Comparison of ENCODE assay signal across 22 cellular contexts in the genomic region with DNA sequence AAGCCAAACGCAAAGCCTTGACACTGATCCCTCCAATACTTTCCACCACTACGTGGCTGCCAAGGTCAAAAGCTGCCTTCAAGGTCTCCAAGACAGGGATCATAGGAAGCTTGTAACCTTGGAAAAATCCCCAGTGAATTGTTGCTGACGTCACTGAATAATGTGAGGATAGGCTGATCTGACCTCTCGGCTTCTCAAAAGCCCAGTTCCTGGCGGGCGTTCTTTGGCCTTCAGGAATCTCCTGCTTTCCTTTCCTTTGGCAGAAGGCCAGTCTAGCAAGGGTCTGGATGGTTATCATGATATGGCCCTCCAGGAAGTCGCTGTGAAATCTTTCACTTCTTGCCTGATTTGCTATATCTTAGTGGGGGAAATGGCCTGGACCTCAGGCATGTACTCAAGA.
A peak's percentile ranks its signal among the peaks of the same experiment; 100 is the strongest.
DNase-seq lines count a peak whose midpoint lies in the region; ATAC-seq and TF ChIP-seq lines count a peak whose summit lies in the region.
"Had no signal": no experiment of that assay in that cellular context is flagged by ENCODE, and none has a peak within 500 bp of the region (broad histone marks: within the 10 kb centered on the region; RNA-seq: fewer than 3 reads in every experiment).

No MANE protein-coding gene starts in this region.

- peak overlapping the region in 1 of 2 experiments; percentile 71 for H3K18ac ChIP-seq in mesenchymal stem cell (ENCODE audit: low read depth in 1 of 2, low read length in 2 of 2)

- H3K4me3 Mint-ChIP-seq in CD4-positive, alpha-beta memory T cell: no peak overlapping the region
- H3K4me3 Mint-ChIP-seq: activated CD4-positive, alpha-beta T cell treated with anti-CD3 and anti-CD28 coated beads, Interleukin-2, amount 10 ng/mL, durations not matched to agents 24 days and 14 days; activated naive CD8-positive, alpha-beta T cell treated with anti-CD3 and anti-CD28 coated beads, Interleukin-2, amount 50 U/mL, for 24 hours; neural progenitor cell had no signal

- H3K4me1 Mint-ChIP-seq in CD4-positive, alpha-beta memory T cell: peaks cover 6 to 23% (median 13%) of the 10 kb centered on the region in 4 donors

- no peak for TF ChIP-seq EP300 in gastroesophageal sphincter (IDR thresholded peaks at IDR 0.05)

- ATAC-seq in gastroesophageal sphincter: no peak
- ATAC-seq: activated naive CD8-positive, alpha-beta T cell treated with anti-CD3 and anti-CD28 coated beads, Interleukin-2, amount 50 U/mL, for 24 hours; psoas muscle had no signal

- TF ChIP-seq CTCF in gastroesophageal sphincter (IDR thresholded peaks at IDR 0.05): no peak

- no peak overlapping the region for H2BK120ac ChIP-seq in mesenchymal stem cell (ENCODE audit: low read depth, low read length)

- H3K9me3 Mint-ChIP-seq in CD4-positive, alpha-beta memory T cell: peaks cover 0 to 2% (median 0%) of the 10 kb centered on the region in 8 donors
- H3K9me3 Mint-ChIP-seq: neural progenitor cell had no signal

- H3K4me3 ChIP-seq in gastroesophageal sphincter (no peak overlapping the region), mesenchymal stem cell (ENCODE audit: insufficient read depth in 1 of 2, low read depth in 1 of 2, low read length in 2 of 2) (no peak overlapping the region), stomach smooth muscle (ENCODE audit: low read length in 2 of 2) (no peak overlapping the region), SJCRH30 (no peak overlapping the region)
- no peak overlapping the region for H3K4me3 ChIP-seq in CD4-positive, alpha-beta memory T cell (ENCODE audit: low read length in 2 of 2)
- H3K4me3 ChIP-seq: coronary artery, neural progenitor cell, psoas muscle had no signal

- no peaks in the 10 kb centered on the region for H3K27me3 ChIP-seq in gastroesophageal sphincter
- H3K27me3 ChIP-seq in mesenchymal stem cell (ENCODE audit: control insufficient read depth in 1 of 2, insufficient read depth in 1 of 2, low read length in 2 of 2): no peaks in the 10 kb centered on the region
- no peaks in the 10 kb centered on the region for H3K27me3 ChIP-seq in stomach smooth muscle (ENCODE audit: control insufficient read depth in 1 of 2, insufficient read depth in 2 of 2, low read length in 2 of 2)
- H3K27me3 ChIP-seq in CD4-positive, alpha-beta memory T cell (ENCODE audit: insufficient read depth, low read length): no peaks in the 10 kb centered on the region
- H3K27me3 ChIP-seq in SJCRH30: no peaks in the 10 kb centered on the region
- H3K27me3 ChIP-seq: brain microvascular endothelial cell, neural progenitor cell had no signal

- no peak overlapping the region for H3K4ac ChIP-seq in mesenchymal stem cell (ENCODE audit: low read depth in 1 of 2, low read length in 2 of 2)

- no peak overlapping the region for H2BK15ac ChIP-seq in mesenchymal stem cell (ENCODE audit: low read depth, poor library complexity, severe bottlenecking)

- peak overlapping the region; percentile 13 for H4K8ac ChIP-seq in mesenchymal stem cell (ENCODE audit: low read length)

- intact Hi-C loops in CD4-positive, alpha-beta memory T cell (cut with micrococcal nuclease): no loop called here

- POLR2A ChIA-PET in CD4-positive, alpha-beta memory T cell (lab: Charles Lee; ENCODE audit: partially characterized antibody): interaction anchor here (0.7 kb wide), 1 partner anchor 61 kb away, joined by 3 read pairs; no protein-coding TSS in a partner anchor

- H3K27ac ChIP-seq in gastroesophageal sphincter: peak overlapping the region; percentile 75 to 84 (median 82)
- no peak overlapping the region for H3K27ac ChIP-seq in mesenchymal stem cell (ENCODE audit: low read length, poor library complexity, severe bottlenecking)
- H3K27ac ChIP-seq in stomach smooth muscle (ENCODE audit: low read length): peak overlapping the region; percentile 85
- H3K27ac ChIP-seq in CD4-positive, alpha-beta memory T cell (ENCODE audit: low read depth, low read length): no peak overlapping the region
- H3K27ac ChIP-seq in SJCRH30: no peak overlapping the region
- H3K27ac ChIP-seq: brain microvascular endothelial cell, coronary artery, neural progenitor cell, psoas muscle had no signal

- H3K23ac ChIP-seq in mesenchymal stem cell (ENCODE audit: low read length in 2 of 2): no peak overlapping the region

- no peak overlapping the region for H2AK5ac ChIP-seq in mesenchymal stem cell (ENCODE audit: low read length, severe bottlenecking)

- in situ Hi-C loops in SK-MEL-5 (cut with HindIII; ENCODE audit: low pct_unique_long_range_greater_than_20kb, low sequenced_read_pairs): no loop called here

- H2AFZ ChIP-seq in mesenchymal stem cell (ENCODE audit: low read depth, low read length): no peak overlapping the region
- H2AFZ ChIP-seq: neural progenitor cell had no signal

- DNase-seq in SK-MEL-5 (ENCODE audit: low read depth, low spot score): peak; percentile 98
- peak; percentile 44 for DNase-seq in mesenchymal stem cell
- DNase-seq in CD4-positive, alpha-beta memory T cell: no peak
- no peak for DNase-seq in SJCRH30
- no peak for DNase-seq in NCI-H1417 (lab: John Stamatoyannopoulos, UW)
- DNase-seq: activated CD4-positive, alpha-beta T cell treated with anti-CD3 and anti-CD28 coated beads, Interleukin-2, amount 10 ng/mL, durations not matched to agents 24 days and 14 days; activated CD8-positive, alpha-beta memory T cell treated with anti-CD3 and anti-CD28 coated beads, Interleukin-2, amount 50 U/mL, for 4 hours; activated naive CD8-positive, alpha-beta T cell treated with anti-CD3 and anti-CD28 coated beads, Interleukin-2, amount 50 U/mL, for 24 hours; brain microvascular endothelial cell; DMS153; GF-D8; midbrain; NCI-H187; OCI-M1; SIG-M5; stimulated activated CD8-positive, alpha-beta memory T cell treated with anti-CD3 and anti-CD28 coated beads, Interleukin-4, amount 100 ng/mL, for 48 hours; T-helper 1 cell had no signal

- peak overlapping the region; percentile 0 to 57 for H2BK12ac ChIP-seq in mesenchymal stem cell (ENCODE audit: low read length in 2 of 2)

- H3K9ac ChIP-seq in mesenchymal stem cell (ENCODE audit: low read length): no peak overlapping the region
- no peak overlapping the region for H3K9ac ChIP-seq in stomach smooth muscle (ENCODE audit: low read length in 2 of 2)
- H3K9ac ChIP-seq: neural progenitor cell had no signal

- no peaks in the 10 kb centered on the region for H3K36me3 Mint-ChIP-seq in CD4-positive, alpha-beta memory T cell
- H3K36me3 Mint-ChIP-seq: neural progenitor cell had no signal

- TF ChIP-seq POLR2A in gastroesophageal sphincter (IDR thresholded peaks at IDR 0.05): no peak

- H3K79me1 ChIP-seq in mesenchymal stem cell (replicated peaks; ENCODE audit: low read length, poor library complexity, severe bottlenecking): no peaks in the 10 kb centered on the region

- peak overlapping the region in 3 of 7 donors; percentile 7 to 35 (median 22) for H3K27ac Mint-ChIP-seq in CD4-positive, alpha-beta memory T cell
- H3K27ac Mint-ChIP-seq: activated CD4-positive, alpha-beta T cell treated with anti-CD3 and anti-CD28 coated beads, Interleukin-2, amount 10 ng/mL, durations not matched to agents 24 days and 14 days; activated naive CD8-positive, alpha-beta T cell treated with anti-CD3 and anti-CD28 coated beads, Interleukin-2, amount 50 U/mL, for 24 hours; neural progenitor cell had no signal

- peak overlapping the region; percentile 66 for H4K91ac ChIP-seq in mesenchymal stem cell (ENCODE audit: low read length)

- H3K4me1 ChIP-seq in gastroesophageal sphincter (peaks cover 3 to 40% (median 13%) of the 10 kb centered on the region in 3 donors), mesenchymal stem cell (ENCODE audit: control insufficient read depth, insufficient read depth, low read depth, low read length) (peaks cover 12% of the 10 kb centered on the region), stomach smooth muscle (ENCODE audit: control insufficient read depth, insufficient read depth, low read length) (peaks cover 5% of the 10 kb centered on the region), SJCRH30 (no peaks in the 10 kb centered on the region)
- peaks cover 9% of the 10 kb centered on the region for H3K4me1 ChIP-seq in CD4-positive, alpha-beta memory T cell (ENCODE audit: insufficient read depth, low read length)
- H3K4me1 ChIP-seq: neural progenitor cell, psoas muscle had no signal

- H3K36me3 ChIP-seq in gastroesophageal sphincter (no peaks in the 10 kb centered on the region), mesenchymal stem cell (ENCODE audit: control insufficient read depth in 1 of 2, insufficient read depth in 2 of 2, low read depth in 1 of 2, low read length in 2 of 2) (no peaks in the 10 kb centered on the region), stomach smooth muscle (ENCODE audit: control insufficient read depth in 2 of 2, insufficient read depth in 2 of 2, low read length in 2 of 2) (no peaks in the 10 kb centered on the region), SJCRH30 (no peaks in the 10 kb centered on the region)
- H3K36me3 ChIP-seq in CD4-positive, alpha-beta memory T cell (ENCODE audit: insufficient read depth, low read length): no peaks in the 10 kb centered on the region
- H3K36me3 ChIP-seq: brain microvascular endothelial cell, neural progenitor cell had no signal

- WGBS in gastroesophageal sphincter (ENCODE audit: low coverage in 1 of 2), 2 donors: 72 to 80% methylated on average over 2 to 5 of the region's 7 CpGs
- WGBS in mesenchymal stem cell: 68% methylated on average over 6 of the region's 7 CpGs

- H3K4me2 ChIP-seq in mesenchymal stem cell (ENCODE audit: low read length, poor library complexity, severe bottlenecking): no peak overlapping the region
- H3K4me2 ChIP-seq: neural progenitor cell had no signal

- no peak overlapping the region for H3K14ac ChIP-seq in mesenchymal stem cell (ENCODE audit: low read length in 2 of 2)

- H3K27me3 Mint-ChIP-seq in CD4-positive, alpha-beta memory T cell: no peaks in the 10 kb centered on the region
- H3K27me3 Mint-ChIP-seq: activated CD4-positive, alpha-beta T cell treated with anti-CD3 and anti-CD28 coated beads, Interleukin-2, amount 10 ng/mL, durations not matched to agents 24 days and 14 days; activated naive CD8-positive, alpha-beta T cell treated with anti-CD3 and anti-CD28 coated beads, Interleukin-2, amount 50 U/mL, for 24 hours had no signal

- CTCF ChIA-PET in CD4-positive, alpha-beta memory T cell (lab: Charles Lee; ENCODE audit: partially characterized antibody): interaction anchor here (1.0 kb wide), 1 partner anchor 62 kb away, joined by 3 read pairs; a partner anchor contains a TSS

- H3K9me3 ChIP-seq in gastroesophageal sphincter (no peaks in the 10 kb centered on the region), mesenchymal stem cell (ENCODE audit: control insufficient read depth, low read length) (no peaks in the 10 kb centered on the region), stomach smooth muscle (ENCODE audit: control insufficient read depth in 2 of 2, low read length in 2 of 2) (no peaks in the 10 kb centered on the region), SJCRH30 (replicated peaks) (no peaks in the 10 kb centered on the region)
- H3K9me3 ChIP-seq in CD4-positive, alpha-beta memory T cell (ENCODE audit: control insufficient read depth in 1 of 2, low read length in 2 of 2): no peaks in the 10 kb centered on the region
- H3K9me3 ChIP-seq: psoas muscle had no signal

- H2BK5ac ChIP-seq in mesenchymal stem cell (ENCODE audit: low read depth, low read length, poor library complexity, severe bottlenecking): no peak overlapping the region

Comparison
In these comparisons a context has a peak if more than half of its experiments do, and no peak if none do; other contexts are left out.
1. DNase-seq: peak in SK-MEL-5 (single experiment) and mesenchymal stem cell (single experiment); none in CD4-positive, alpha-beta memory T cell (0 of 5), SJCRH30 (0 of 2) and NCI-H1417 (0 of 3).
2. H3K27ac ChIP-seq: peak in gastroesophageal sphincter (4 of 4) and stomach smooth muscle (single experiment); none in mesenchymal stem cell (single experiment), CD4-positive, alpha-beta memory T cell (single experiment) and SJCRH30 (single experiment).